ENCODE assay signal across 16 cellular contexts in genomic region chr2:70990216-70990615, GRCh38. TPM values are rescaled to one million over a fixed set of nuclear protein-coding genes. Genes with fewer than 3 reads are reported as not detected.
DNase-seq lines count a peak whose midpoint lies in the region; ATAC-seq and TF ChIP-seq lines count a peak whose summit lies in the region.
"Had no signal": no experiment of that assay in that cellular context is flagged by ENCODE, and none has a peak within 500 bp of the region (broad histone marks: within the 10 kb centered on the region; RNA-seq: fewer than 3 reads in every experiment).

No MANE protein-coding gene starts in this region.

- peaks cover 30% of the 10 kb centered on the region for H3K4me1 Mint-ChIP-seq in T-helper 17 cell

- peaks cover 0 to 3% (median 0%) of the 10 kb centered on the region in 4 donors for H3K27me3 ChIP-seq in esophagus muscularis mucosa
- H3K27me3 ChIP-seq in mesenchymal stem cell (ENCODE audit: control insufficient read depth in 1 of 2, insufficient read depth in 1 of 2, low read length in 2 of 2), result no peaks in the 10 kb centered on the region
- no peaks in the 10 kb centered on the region for H3K27me3 ChIP-seq in sigmoid colon
- H3K27me3 ChIP-seq: BE2C had no signal

- no peaks in the 10 kb centered on the region for H3K27me3 Mint-ChIP-seq in T-helper 17 cell
- H3K27me3 Mint-ChIP-seq: CD4-positive, alpha-beta memory T cell had no signal

- H3K9ac ChIP-seq in mesenchymal stem cell (ENCODE audit: low read length), result peak overlapping the region; percentile 12

- H3K23ac ChIP-seq in mesenchymal stem cell (ENCODE audit: low read length in 2 of 2), result no peak overlapping the region

- H3K18ac ChIP-seq in mesenchymal stem cell (ENCODE audit: low read depth in 1 of 2, low read length in 2 of 2), result no peak overlapping the region

- intact Hi-C loops in esophagus muscularis mucosa (cut with DNase I) (no loop called here), sigmoid colon (cut with DNase I) (no loop called here)

- no peak overlapping the region for H2AFZ ChIP-seq in mesenchymal stem cell (ENCODE audit: low read depth, low read length)

- TF ChIP-seq POLR2A in esophagus muscularis mucosa (IDR thresholded peaks at IDR 0.05; ENCODE audit: low read depth) (no peak), sigmoid colon (IDR thresholded peaks at IDR 0.05) (no peak)

- no peak overlapping the region for H3K4me2 ChIP-seq in mesenchymal stem cell (ENCODE audit: low read length, poor library complexity, severe bottlenecking)

- H3K36me3 Mint-ChIP-seq in T-helper 17 cell (ENCODE audit: low read depth), result peaks cover 7% of the 10 kb centered on the region

- ATAC-seq in GM21360 (IDR thresholded peaks at IDR 0.05; ENCODE audit: unreplicated experiment) (no peak), GM21390 (IDR thresholded peaks at IDR 0.05; ENCODE audit: unreplicated experiment) (no peak), T-helper 17 cell (no peak)

- H3K4me3 ChIP-seq in esophagus muscularis mucosa (no peak overlapping the region), mesenchymal stem cell (ENCODE audit: insufficient read depth in 1 of 2, low read depth in 1 of 2, low read length in 2 of 2) (no peak overlapping the region), sigmoid colon (no peak overlapping the region)

- no peak overlapping the region for H2BK12ac ChIP-seq in mesenchymal stem cell (ENCODE audit: low read length in 2 of 2)

- TF ChIP-seq EP300 in esophagus muscularis mucosa (IDR thresholded peaks at IDR 0.05) (no peak), sigmoid colon (IDR thresholded peaks at IDR 0.05) (no peak)

- H3K4me1 ChIP-seq in esophagus muscularis mucosa (peaks cover 21 to 54% (median 34%) of the 10 kb centered on the region in 4 donors), mesenchymal stem cell (ENCODE audit: control insufficient read depth, insufficient read depth, low read depth, low read length) (peaks cover 14% of the 10 kb centered on the region), sigmoid colon (peaks cover 0 to 28% (median 21%) of the 10 kb centered on the region in 4 donors)
- H3K4me1 ChIP-seq: BE2C had no signal

- peaks cover 46% of the 10 kb centered on the region for H3K79me1 ChIP-seq in mesenchymal stem cell (replicated peaks; ENCODE audit: low read length, poor library complexity, severe bottlenecking)

- no peak overlapping the region for H3K14ac ChIP-seq in mesenchymal stem cell (ENCODE audit: low read length in 2 of 2)

- no peak overlapping the region for H2BK5ac ChIP-seq in mesenchymal stem cell (ENCODE audit: low read depth, low read length, poor library complexity, severe bottlenecking)

- no peak overlapping the region for H4K8ac ChIP-seq in mesenchymal stem cell (ENCODE audit: low read length)

- no peak overlapping the region for H3K4me3 Mint-ChIP-seq in T-helper 17 cell
- H3K4me3 Mint-ChIP-seq: CD4-positive, alpha-beta memory T cell; HFFc6 had no signal

- H2AK5ac ChIP-seq in mesenchymal stem cell (ENCODE audit: low read length, severe bottlenecking), result no peak overlapping the region

- TF ChIP-seq CTCF in esophagus muscularis mucosa (IDR thresholded peaks at IDR 0.05) (no peak), sigmoid colon (IDR thresholded peaks at IDR 0.05) (no peak)

- H3K9me3 ChIP-seq in esophagus muscularis mucosa, result no peaks in the 10 kb centered on the region
- no peaks in the 10 kb centered on the region for H3K9me3 ChIP-seq in mesenchymal stem cell (ENCODE audit: control insufficient read depth, low read length)
- no peaks in the 10 kb centered on the region for H3K9me3 ChIP-seq in sigmoid colon
- no peaks in the 10 kb centered on the region for H3K9me3 ChIP-seq in T-helper 17 cell (ENCODE audit: control insufficient read depth, low read length, poor library complexity, severe bottlenecking)
- H3K9me3 ChIP-seq: BE2C had no signal

- H3K27ac Mint-ChIP-seq in T-helper 17 cell, result no peak overlapping the region
- H3K27ac Mint-ChIP-seq: HFFc6 had no signal

- no peak overlapping the region for H3K27ac ChIP-seq in esophagus muscularis mucosa (replicated peaks in 1 of 4)
- no peak overlapping the region for H3K27ac ChIP-seq in mesenchymal stem cell (ENCODE audit: low read length, poor library complexity, severe bottlenecking)
- H3K27ac ChIP-seq in sigmoid colon, result no peak overlapping the region
- H3K27ac ChIP-seq: C4-2B, HL-60 had no signal

- H3K36me3 ChIP-seq in esophagus muscularis mucosa, result peaks cover 24 to 72% (median 68%) of the 10 kb centered on the region in 4 donors
- peaks cover 55 to 65% of the 10 kb centered on the region in 2 experiments for H3K36me3 ChIP-seq in mesenchymal stem cell (ENCODE audit: control insufficient read depth in 1 of 2, insufficient read depth in 2 of 2, low read depth in 1 of 2, low read length in 2 of 2)
- H3K36me3 ChIP-seq in sigmoid colon, result peaks cover 13 to 70% (median 49%) of the 10 kb centered on the region in 4 donors
- H3K36me3 ChIP-seq: BE2C had no signal

- WGBS in esophagus muscularis mucosa, result 78% methylated on average over 5 of the region's 5 CpGs
- 76% methylated on average over 5 of the region's 5 CpGs for WGBS in mesenchymal stem cell
- 82 to 91% methylated on average over 5 of the region's 5 CpGs for WGBS in sigmoid colon, 2 donors

- H3K4ac ChIP-seq in mesenchymal stem cell (ENCODE audit: low read depth in 1 of 2, low read length in 2 of 2), result no peak overlapping the region

- no peak overlapping the region for H2BK120ac ChIP-seq in mesenchymal stem cell (ENCODE audit: low read depth, low read length)

- H2BK15ac ChIP-seq in mesenchymal stem cell (ENCODE audit: low read depth, poor library complexity, severe bottlenecking), result no peak overlapping the region

- DNase-seq in activated effector memory CD4-positive, alpha-beta T cell treated with anti-CD3 and anti-CD28 coated beads, Interleukin-2, amount 50 U/mL, for 16 hours, result peak; percentile 54
- no peak for DNase-seq in activated effector memory CD4-positive, alpha-beta T cell treated with Interleukin-2 at 50 U/mL for 16 hours
- peak; percentile 31 for DNase-seq in esophagus muscularis mucosa (ENCODE audit: extremely low spot score)
- DNase-seq in mesenchymal stem cell, result no peak
- DNase-seq in sigmoid colon, result peak; percentile 14
- no peak for DNase-seq in T-helper 17 cell
- DNase-seq: BE2C; CD4-positive, alpha-beta memory T cell; DMS79; HCEC 1CT; HFFc6 had no signal

- no peak overlapping the region for H4K91ac ChIP-seq in mesenchymal stem cell (ENCODE audit: low read length)

RNA-seq across cellular contexts. Expression of gene TEX261, which starts 4.5 kb away (rescaled TPM):
- total RNA-seq in esophagus muscularis mucosa, result 10 to 100 TPM; 21.6 to 37.7 (median 33.3) TPM
- 82.9 TPM for polyA plus RNA-seq in mesenchymal stem cell (2013, experiment 1 of 2)
- 81.2 TPM for polyA plus RNA-seq in mesenchymal stem cell (2013, experiment 2 of 2)
- 10 to 100 TPM; 19.5 to 26.5 (median 22.8) TPM for total RNA-seq in sigmoid colon
- 10 to 100 TPM; 12.0 to 47.6 (median 16.8) TPM for polyA plus RNA-seq in sigmoid colon
- 10 to 100 TPM; 30.0 to 31.3 TPM for total RNA-seq in T-helper 17 cell

RNA-seq across cellular contexts. Expression of gene ANKRD53, which starts 11.8 kb away (rescaled TPM):
- total RNA-seq in esophagus muscularis mucosa, result 1 to 10 TPM in 1 of 4 donors, under 1 TPM in 3; under 0.01 to 3.2 (median 0.82) TPM
- 2.6 TPM for polyA plus RNA-seq in mesenchymal stem cell (2013, experiment 1 of 2)
- polyA plus RNA-seq in mesenchymal stem cell (2013, experiment 2 of 2), result 2.5 TPM
- 1 to 10 TPM in 2 of 4 donors, under 1 TPM in 2; 0.49 to 1.9 (median 0.87) TPM for total RNA-seq in sigmoid colon
- polyA plus RNA-seq in sigmoid colon, result 1 to 10 TPM in 2 of 3 donors, not detected in 1; 1.0 to 1.2 TPM
- total RNA-seq in T-helper 17 cell, result under 1 TPM; 0.34 to 0.80 TPM
- polyA plus RNA-seq: CD4-positive, alpha-beta memory T cell had no signal

RNA-seq across cellular contexts. Expression of gene ATP6V1B1, which starts 54.5 kb away (rescaled TPM):
- total RNA-seq in esophagus muscularis mucosa (1 to 10 TPM in 1 of 4 donors, under 1 TPM in 1, not detected in 2; 0.83 to 1.6 TPM), sigmoid colon (1 to 10 TPM in 1 of 4 donors, under 1 TPM in 1, not detected in 2; 0.66 to 1.9 TPM), T-helper 17 cell (not detected)
- polyA plus RNA-seq in mesenchymal stem cell (2013, experiment 1 of 2), result not detected
- polyA plus RNA-seq in mesenchymal stem cell (2013, experiment 2 of 2), result 0.10 TPM
- polyA plus RNA-seq in sigmoid colon, result under 1 TPM in 1 of 3 donors, not detected in 2; 0.16 TPM
- total RNA-seq: CD4-positive, alpha-beta memory T cell; H1 had no signal
- polyA plus RNA-seq: CD4-positive, alpha-beta memory T cell; H1 had no signal

Comparison
In these comparisons a context has a peak if more than half of its experiments do, and no peak if none do; other contexts are left out.
1. DNase-seq: peak in activated effector memory CD4-positive, alpha-beta T cell treated with anti-CD3 and anti-CD28 coated beads, Interleukin-2, amount 50 U/mL, for 16 hours (single experiment), esophagus muscularis mucosa (single experiment) and sigmoid colon (single experiment); none in activated effector memory CD4-positive, alpha-beta T cell treated with Interleukin-2 at 50 U/mL for 16 hours (single experiment), mesenchymal stem cell (single experiment) and T-helper 17 cell (0 of 3).